In the genomic region with DNA sequence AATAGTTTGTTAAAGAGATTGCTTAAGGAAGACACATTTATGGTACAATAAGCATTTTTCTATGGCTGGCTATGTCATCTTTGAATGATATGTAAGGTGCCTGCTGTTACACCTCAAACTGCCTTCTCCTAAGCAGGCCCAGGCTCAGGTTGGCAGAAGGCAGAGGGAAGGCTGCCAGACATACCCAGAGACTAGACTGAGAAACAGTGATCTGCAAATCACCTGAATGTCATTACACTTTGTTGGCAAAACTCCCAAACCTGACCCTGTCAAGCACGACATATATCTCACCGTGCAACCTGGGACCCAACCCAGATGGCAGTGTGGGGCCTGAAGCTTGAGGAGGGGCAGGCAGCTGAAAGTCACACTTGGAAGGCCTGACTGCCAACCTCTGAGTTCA, we compare ENCODE assay signal across 15 cellular contexts.
"Had no signal": no experiment of that assay in that cellular context is flagged by ENCODE, and none has a peak within 500 bp of the region (broad histone marks: within the 10 kb centered on the region; RNA-seq: fewer than 3 reads in every experiment).

No MANE protein-coding gene starts in this region.

- H3K9me3 ChIP-seq: adrenal gland, ovary had no signal

- H3K27me3 Mint-ChIP-seq: activated CD4-positive, alpha-beta T cell treated with anti-CD3 and anti-CD28 coated beads for 36 hours; activated CD8-positive, alpha-beta T cell treated with anti-CD3 and anti-CD28 coated beads for 36 hours; activated naive CD4-positive, alpha-beta T cell treated with anti-CD3 and anti-CD28 coated beads, Interleukin-2, amount 50 U/mL, for 24 hours had no signal

- H3K9me3 Mint-ChIP-seq: activated naive CD4-positive, alpha-beta T cell treated with anti-CD3 and anti-CD28 coated beads, Interleukin-2, amount 50 U/mL, for 24 hours had no signal

- H3K36me3 Mint-ChIP-seq: activated naive CD4-positive, alpha-beta T cell treated with anti-CD3 and anti-CD28 coated beads, Interleukin-2, amount 50 U/mL, for 24 hours had no signal

- H3K4me3 Mint-ChIP-seq: activated CD4-positive, alpha-beta T cell treated with anti-CD3 and anti-CD28 coated beads for 36 hours; activated CD8-positive, alpha-beta T cell treated with anti-CD3 and anti-CD28 coated beads for 36 hours; activated naive CD4-positive, alpha-beta T cell treated with anti-CD3 and anti-CD28 coated beads, Interleukin-2, amount 50 U/mL, for 24 hours; activated T-cell treated with anti-CD3 and anti-CD28 coated beads, Interleukin-2, amount 50 U/mL, for 4 hours; naive thymus-derived CD4-positive, alpha-beta T cell had no signal

- H3K36me3 ChIP-seq: adrenal gland, gastroesophageal sphincter, ovary, thoracic aorta had no signal

- DNase-seq: activated CD4-positive, alpha-beta T cell treated with anti-CD3 and anti-CD28 coated beads for 36 hours; activated CD8-positive, alpha-beta T cell treated with anti-CD3 and anti-CD28 coated beads for 36 hours; activated effector memory CD4-positive, alpha-beta T cell treated with Interleukin-2 at 50 U/mL for 16 hours; activated T-cell treated with anti-CD3 and anti-CD28 coated beads, Interleukin-2, amount 50 U/mL, for 4 hours; erythroblast; naive thymus-derived CD4-positive, alpha-beta T cell; ovary; stimulated activated CD4-positive, alpha-beta T cell treated with anti-CD3 and anti-CD28 coated beads, Interleukin-12 subunit alpha, Interleukin-12 subunit beta, amount 100 ng/mL, for 4 hours; stimulated activated CD4-positive, alpha-beta T cell treated with anti-CD3 and anti-CD28 coated beads, Interleukin-2, amount 100 ng/mL, for 24 hours had no signal

- H3K4me3 ChIP-seq: adrenal gland, dorsolateral prefrontal cortex, gastroesophageal sphincter, ovary, thoracic aorta had no signal

- H3K4me1 ChIP-seq: adrenal gland, gastroesophageal sphincter had no signal

- ATAC-seq: activated CD4-positive, alpha-beta T cell treated with anti-CD3 and anti-CD28 coated beads for 36 hours; activated CD8-positive, alpha-beta T cell treated with anti-CD3 and anti-CD28 coated beads for 36 hours; activated T-cell treated with anti-CD3 and anti-CD28 coated beads, Interleukin-2, amount 50 U/mL, for 4 hours; gastroesophageal sphincter; left lobe of liver; naive thymus-derived CD4-positive, alpha-beta T cell had no signal

- H3K27me3 ChIP-seq: adrenal gland, dorsolateral prefrontal cortex, gastroesophageal sphincter, ovary had no signal

- H3K27ac Mint-ChIP-seq: activated CD4-positive, alpha-beta T cell treated with anti-CD3 and anti-CD28 coated beads for 36 hours; activated CD8-positive, alpha-beta T cell treated with anti-CD3 and anti-CD28 coated beads for 36 hours; activated naive CD4-positive, alpha-beta T cell treated with anti-CD3 and anti-CD28 coated beads, Interleukin-2, amount 50 U/mL, for 24 hours; naive thymus-derived CD4-positive, alpha-beta T cell had no signal
